ENCODE assay signal across 10 cellular contexts in the genomic region with DNA sequence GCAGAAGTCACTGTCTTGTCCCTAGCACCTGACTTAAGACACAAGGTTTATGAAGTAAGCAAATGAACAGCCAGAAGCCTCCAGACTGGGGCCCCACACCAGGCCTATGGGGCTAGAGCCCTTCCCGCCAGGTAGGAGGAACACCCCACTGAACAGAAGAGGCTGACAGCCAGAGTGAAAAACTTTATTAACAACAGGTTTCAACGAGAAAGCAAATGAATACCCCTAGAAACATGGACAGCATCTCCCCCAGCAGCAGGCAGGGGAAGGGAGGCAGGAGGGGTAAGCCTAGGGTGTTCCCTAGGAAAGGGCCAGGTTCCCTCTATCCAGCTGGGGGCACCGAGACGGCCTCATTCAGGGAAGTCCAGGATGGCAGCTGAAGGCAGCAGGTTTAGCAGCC. TPM values are rescaled to one million over a fixed set of nuclear protein-coding genes. Genes with fewer than 3 reads are reported as not detected.
A peak's percentile ranks its signal among the peaks of the same experiment; 100 is the strongest.
DNase-seq lines count a peak whose midpoint lies in the region; ATAC-seq and TF ChIP-seq lines count a peak whose summit lies in the region.
"Had no signal": no experiment of that assay in that cellular context is flagged by ENCODE, and none has a peak within 500 bp of the region (broad histone marks: within the 10 kb centered on the region; RNA-seq: fewer than 3 reads in every experiment).

No MANE protein-coding gene starts in this region.

- H3K9me2 ChIP-seq in DOHH2 (replicated peaks; ENCODE audit: control insufficient read depth, low read length), result no peaks in the 10 kb centered on the region
- H3K9me2 ChIP-seq in PC-3 (replicated peaks; ENCODE audit: low read length), result no peaks in the 10 kb centered on the region

- POLR2A ChIA-PET in PC-3 (lab: Charles Lee; ENCODE audit: unreplicated experiment), result no interaction called here

- no peak for DNase-seq in PC-3
- DNase-seq in epithelial cell of esophagus (ENCODE audit: low read depth), result no peak
- DNase-seq in progenitor cell of endocrine pancreas (ENCODE audit: low spot score, unreplicated experiment), result no peak
- no peak for DNase-seq in NCI-H146 treated with DMSO at 0.1 percent for 48 hours (lab: John Stamatoyannopoulos, UW; ENCODE audit: unreplicated experiment)
- no peak for DNase-seq in posterior cingulate gyrus
- DNase-seq: activated CD4-positive, alpha-beta T cell treated with anti-CD3 and anti-CD28 coated beads, Interleukin-2, amount 50 U/mL, for 4 hours; IMR-90 had no signal

- H3K4me2 ChIP-seq in DOHH2 (ENCODE audit: low read length) (peak overlapping the region; percentile 92), PC-3 (ENCODE audit: low read length) (peak overlapping the region; percentile 93)

- H3F3A ChIP-seq in DOHH2 (ENCODE audit: control insufficient read depth, insufficient read depth), result 0 out of 2 replicates have a peak, but pooled peaks cover 3% of the 10 kb centered on the region
- no peaks in the 10 kb centered on the region for H3F3A ChIP-seq in PC-3 (ENCODE audit: low read length, unreplicated experiment)

- ATAC-seq in PC-3 (no peak), HG03280 (IDR thresholded peaks at IDR 0.05; ENCODE audit: unreplicated experiment) (no peak)

- H3K9me3 ChIP-seq in DOHH2 (ENCODE audit: control insufficient read depth, insufficient read depth, low read length) (no peaks in the 10 kb centered on the region), PC-3 (ENCODE audit: low read length) (no peaks in the 10 kb centered on the region)

- 0 out of 2 replicates have a peak overlapping the region, but pooled peaks have one; percentile 91 for H3K9ac ChIP-seq in PC-3 (ENCODE audit: low read length)

- peak overlapping the region; percentile 33 for H3K27ac Mint-ChIP-seq in progenitor cell of endocrine pancreas

- no peaks in the 10 kb centered on the region for H3K9me3 Mint-ChIP-seq in progenitor cell of endocrine pancreas (ENCODE audit: low read depth)

- H3K79me2 ChIP-seq in DOHH2 (ENCODE audit: control insufficient read depth, low read length) (peaks cover 63% of the 10 kb centered on the region), PC-3 (ENCODE audit: low read length) (peaks cover 52% of the 10 kb centered on the region)

- H3K4me1 Mint-ChIP-seq in progenitor cell of endocrine pancreas (ENCODE audit: low read depth), result peaks cover 27% of the 10 kb centered on the region

- H3K4me3 Mint-ChIP-seq in progenitor cell of endocrine pancreas (ENCODE audit: low read depth), result peak overlapping the region; percentile 94

- H3K27ac ChIP-seq in DOHH2 (ENCODE audit: low read depth, low read length) (no peak overlapping the region), PC-3 (ENCODE audit: low read length) (no peak overlapping the region)

- H3K4me3 ChIP-seq in DOHH2 (ENCODE audit: low read length), result peak overlapping the region; percentile 89
- H3K4me3 ChIP-seq in PC-3 (ENCODE audit: low read length), result peak overlapping the region; percentile 88
- H3K4me3 ChIP-seq in epithelial cell of esophagus (ENCODE audit: low read length), result peak overlapping the region; percentile 94

- peaks cover 46% of the 10 kb centered on the region for H3K4me1 ChIP-seq in DOHH2 (ENCODE audit: control insufficient read depth, low read length)
- H3K4me1 ChIP-seq in PC-3 (ENCODE audit: insufficient read depth, low read length), result peaks cover 32% of the 10 kb centered on the region

- H4K20me1 ChIP-seq in DOHH2 (ENCODE audit: control insufficient read depth, insufficient read depth, low read depth, low read length) (no peaks in the 10 kb centered on the region), PC-3 (ENCODE audit: low read length) (no peaks in the 10 kb centered on the region)

- H3K27me3 ChIP-seq in DOHH2 (ENCODE audit: control insufficient read depth, low read length) (no peaks in the 10 kb centered on the region), PC-3 (ENCODE audit: low read length) (no peaks in the 10 kb centered on the region)

- H3K36me3 Mint-ChIP-seq in progenitor cell of endocrine pancreas (ENCODE audit: insufficient read depth), result peaks cover 9% of the 10 kb centered on the region

- no peaks in the 10 kb centered on the region for H3K27me3 Mint-ChIP-seq in progenitor cell of endocrine pancreas

- no TSS peak for BruUV-seq in PC-3 (replicated peaks; lab: Mats Ljungman, UMichigan)

- intact Hi-C loops in PC-3 (cut with micrococcal nuclease) (loop anchor here (2.0 kb wide), 1 partner anchor 57 kb away; a partner anchor contains a TSS), posterior cingulate gyrus (cut with DNase I) (no loop called here)

- H3K36me3 ChIP-seq in DOHH2 (ENCODE audit: control insufficient read depth, low read length) (peaks cover 38% of the 10 kb centered on the region), PC-3 (ENCODE audit: low read depth, low read length) (peaks cover 13% of the 10 kb centered on the region; the same call in 1 of the 2 replicates)

- CTCF ChIA-PET in PC-3 (lab: Charles Lee), result no interaction called here

- H2AFZ ChIP-seq in PC-3 (ENCODE audit: low read length), result no peak overlapping the region

- TF ChIP-seq CTCF in DOHH2 (IDR thresholded peaks at IDR 0.05; ENCODE audit: low read depth, low read length, poor library complexity, severe bottlenecking) (no peak), PC-3 (conservative IDR thresholded peaks at IDR 0.05; ENCODE audit: low read depth, low read length) (no peak), epithelial cell of esophagus (IDR thresholded peaks at IDR 0.05; ENCODE audit: insufficient read depth, low read depth, low read length, missing control alignments) (no peak), progenitor cell of endocrine pancreas (IDR thresholded peaks at IDR 0.05; ENCODE audit: unreplicated experiment) (no peak)

RNA-seq across cellular contexts. Expression of a gene that starts 1.3 kb away (rescaled TPM):
- 39.5 and 53.5 TPM in 2 replicates for total RNA-seq in PC-3 (2014; rRNA removed)
- total RNA-seq in progenitor cell of endocrine pancreas, result 16.3 and 17.2 TPM in 2 replicates

RNA-seq across cellular contexts. Expression of a gene that starts 1.4 kb away (rescaled TPM):
- total RNA-seq in PC-3 (2014; rRNA removed), result 62.9 and 67.5 TPM in 2 replicates
- total RNA-seq in progenitor cell of endocrine pancreas, result 115 and 120 TPM in 2 replicates

RNA-seq across cellular contexts. Expression of a gene that starts 13.8 kb away (rescaled TPM):
- total RNA-seq in PC-3 (2014; rRNA removed), result 140 and 150 TPM in 2 replicates
- total RNA-seq in progenitor cell of endocrine pancreas, result 92.0 and 106 TPM in 2 replicates

RNA-seq across cellular contexts. Expression of a gene that starts 19.9 kb away (rescaled TPM):
- total RNA-seq in PC-3 (2014; rRNA removed) (not detected in 2 replicates), progenitor cell of endocrine pancreas (not detected in 2 replicates)
- total RNA-seq: H4, IMR-90 had no signal

RNA-seq across cellular contexts. Expression of a gene that starts 28.5 kb away (rescaled TPM):
- total RNA-seq in PC-3 (2014; rRNA removed) (27.5 and 34.6 TPM in 2 replicates), progenitor cell of endocrine pancreas (14.6 and 15.1 TPM in 2 replicates)
